Comparison of ENCODE assay signal across 1 cellular context in the genomic region with DNA sequence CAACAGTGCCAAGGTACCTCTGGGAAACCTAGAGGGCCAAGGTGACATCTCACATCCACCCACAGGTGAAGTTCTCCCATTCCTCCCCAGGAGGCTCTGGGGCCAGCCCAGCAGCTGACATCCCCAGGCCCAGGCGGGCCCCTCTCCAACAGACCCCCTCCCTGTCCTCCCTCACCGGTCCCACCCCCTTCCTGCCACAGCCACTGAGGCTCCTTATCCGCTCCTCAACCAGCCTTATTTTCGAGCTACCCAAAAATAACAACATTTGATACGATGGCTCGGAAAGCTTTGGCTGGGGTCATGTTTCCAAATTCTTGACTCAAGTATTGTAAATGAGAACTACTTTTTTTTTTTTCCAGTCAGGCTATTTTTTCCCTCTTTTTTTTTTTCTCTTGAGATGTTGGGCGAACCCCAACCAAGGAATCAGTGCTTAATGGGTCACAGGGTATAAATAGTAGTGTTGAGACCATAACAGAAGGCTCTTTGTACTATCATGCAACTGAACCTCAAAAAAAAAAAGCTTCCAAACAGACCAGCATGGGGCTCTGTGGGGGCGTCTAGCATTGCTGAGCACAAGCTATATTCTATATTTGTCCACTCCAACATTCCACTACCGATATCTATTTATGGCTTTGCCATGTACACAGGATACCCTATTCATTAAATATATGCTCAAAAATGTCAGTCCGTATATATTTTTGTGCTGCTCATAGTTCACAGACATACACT.
TF ChIP-seq lines count a peak whose summit lies in the region.

No MANE protein-coding gene starts in this region.

TF ChIP-seq in K562, 482 proteins besides CTCF, POLR2A, EP300 and RAD21 (continued from another document):
- TF ChIP-seq, protein P1, sequence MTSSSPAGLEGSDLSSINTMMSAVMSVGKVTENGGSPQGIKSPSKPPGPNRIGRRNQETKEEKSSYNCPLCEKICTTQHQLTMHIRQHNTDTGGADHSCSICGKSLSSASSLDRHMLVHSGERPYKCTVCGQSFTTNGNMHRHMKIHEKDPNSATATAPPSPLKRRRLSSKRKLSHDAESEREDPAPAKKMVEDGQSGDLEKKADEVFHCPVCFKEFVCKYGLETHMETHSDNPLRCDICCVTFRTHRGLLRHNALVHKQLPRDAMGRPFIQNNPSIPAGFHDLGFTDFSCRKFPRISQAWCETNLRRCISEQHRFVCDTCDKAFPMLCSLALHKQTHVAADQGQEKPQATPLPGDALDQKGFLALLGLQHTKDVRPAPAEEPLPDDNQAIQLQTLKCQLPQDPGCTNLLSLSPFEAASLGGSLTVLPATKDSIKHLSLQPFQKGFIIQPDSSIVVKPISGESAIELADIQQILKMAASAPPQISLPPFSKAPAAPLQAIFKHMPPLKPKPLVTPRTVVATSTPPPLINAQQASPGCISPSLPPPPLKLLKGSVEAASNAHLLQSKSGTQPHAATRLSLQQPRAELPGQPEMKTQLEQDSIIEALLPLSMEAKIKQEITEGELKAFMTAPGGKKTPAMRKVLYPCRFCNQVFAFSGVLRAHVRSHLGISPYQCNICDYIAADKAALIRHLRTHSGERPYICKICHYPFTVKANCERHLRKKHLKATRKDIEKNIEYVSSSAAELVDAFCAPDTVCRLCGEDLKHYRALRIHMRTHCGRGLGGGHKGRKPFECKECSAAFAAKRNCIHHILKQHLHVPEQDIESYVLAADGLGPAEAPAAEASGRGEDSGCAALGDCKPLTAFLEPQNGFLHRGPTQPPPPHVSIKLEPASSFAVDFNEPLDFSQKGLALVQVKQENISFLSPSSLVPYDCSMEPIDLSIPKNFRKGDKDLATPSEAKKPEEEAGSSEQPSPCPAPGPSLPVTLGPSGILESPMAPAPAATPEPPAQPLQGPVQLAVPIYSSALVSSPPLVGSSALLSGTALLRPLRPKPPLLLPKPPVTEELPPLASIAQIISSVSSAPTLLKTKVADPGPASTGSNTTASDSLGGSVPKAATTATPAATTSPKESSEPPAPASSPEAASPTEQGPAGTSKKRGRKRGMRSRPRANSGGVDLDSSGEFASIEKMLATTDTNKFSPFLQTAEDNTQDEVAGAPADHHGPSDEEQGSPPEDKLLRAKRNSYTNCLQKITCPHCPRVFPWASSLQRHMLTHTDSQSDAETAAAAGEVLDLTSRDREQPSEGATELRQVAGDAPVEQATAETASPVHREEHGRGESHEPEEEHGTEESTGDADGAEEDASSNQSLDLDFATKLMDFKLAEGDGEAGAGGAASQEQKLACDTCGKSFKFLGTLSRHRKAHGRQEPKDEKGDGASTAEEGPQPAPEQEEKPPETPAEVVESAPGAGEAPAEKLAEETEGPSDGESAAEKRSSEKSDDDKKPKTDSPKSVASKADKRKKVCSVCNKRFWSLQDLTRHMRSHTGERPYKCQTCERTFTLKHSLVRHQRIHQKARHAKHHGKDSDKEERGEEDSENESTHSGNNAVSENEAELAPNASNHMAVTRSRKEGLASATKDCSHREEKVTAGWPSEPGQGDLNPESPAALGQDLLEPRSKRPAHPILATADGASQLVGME (CRISPR knock-in tag; IDR thresholded peaks at IDR 0.05): 0 out of 2 replicates have a peak, but pooled peaks have one; percentile 15
- no peak for TF ChIP-seq NFIC (IDR thresholded peaks at IDR 0.05)
- TF ChIP-seq ZNF445 (CRISPR knock-in tag; IDR thresholded peaks at IDR 0.05; ENCODE audit: low read depth): 0 out of 2 replicates have a peak, but pooled peaks have one; percentile 42
- TF ChIP-seq ZSCAN32 (CRISPR knock-in tag; IDR thresholded peaks at IDR 0.05): no peak
- 0 out of 2 replicates have a peak, but pooled peaks have one; percentile 11 for TF ChIP-seq DMBX1 (CRISPR knock-in tag; IDR thresholded peaks at IDR 0.05; ENCODE audit: borderline replicate concordance)
- TF ChIP-seq PRPF4 (IDR thresholded peaks at IDR 0.05; ENCODE audit: insufficient read depth, low read depth, low read length, poor library complexity, severe bottlenecking): no peak
- TF ChIP-seq GATAD2A (IDR thresholded peaks at IDR 0.05): no peak
- TF ChIP-seq EGR1 (conservative IDR thresholded peaks at IDR 0.05): peak; percentile 67
- TF ChIP-seq NR2F6 (CRISPR knock-in tag; IDR thresholded peaks at IDR 0.05): no peak
- TF ChIP-seq MEF2A (IDR thresholded peaks at IDR 0.05; ENCODE audit: control insufficient read depth, low read depth, low read length): peak; percentile 62; the same call in 1 of the 2 replicates
- TF ChIP-seq, protein P2, sequence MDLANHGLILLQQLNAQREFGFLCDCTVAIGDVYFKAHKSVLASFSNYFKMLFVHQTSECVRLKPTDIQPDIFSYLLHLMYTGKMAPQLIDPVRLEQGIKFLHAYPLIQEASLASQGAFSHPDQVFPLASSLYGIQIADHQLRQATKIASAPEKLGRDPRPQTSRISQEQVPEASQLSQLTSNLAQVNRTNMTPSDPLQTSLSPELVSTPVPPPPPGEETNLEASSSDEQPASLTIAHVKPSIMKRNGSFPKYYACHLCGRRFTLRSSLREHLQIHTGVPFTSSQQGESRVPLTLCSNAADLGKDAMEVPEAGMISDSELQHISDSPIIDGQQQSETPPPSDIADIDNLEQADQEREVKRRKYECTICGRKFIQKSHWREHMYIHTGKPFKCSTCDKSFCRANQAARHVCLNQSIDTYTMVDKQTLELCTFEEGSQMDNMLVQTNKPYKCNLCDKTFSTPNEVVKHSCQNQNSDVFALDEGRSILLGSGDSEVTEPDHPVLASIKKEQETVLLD (IDR thresholded peaks at IDR 0.05): no peak
- peak in 1 of 2 experiments; percentile 2; a peak in 1 of 4 replicates for TF ChIP-seq MAZ (CRISPR knock-in tag; conservative IDR thresholded peaks at IDR 0.05 in 1 of 2, IDR thresholded peaks at IDR 0.05 in 1 of 2)
- 0 out of 2 replicates have a peak, but pooled peaks have one; percentile 65 for TF ChIP-seq ZNF668 (CRISPR knock-in tag; IDR thresholded peaks at IDR 0.05)
- TF ChIP-seq NR1H2 (CRISPR knock-in tag; IDR thresholded peaks at IDR 0.05): no peak
- TF ChIP-seq TAL1 (IDR thresholded peaks at IDR 0.05): 0 out of 2 replicates have a peak, but pooled peaks have one; percentile 6
- TF ChIP-seq, protein P3, sequence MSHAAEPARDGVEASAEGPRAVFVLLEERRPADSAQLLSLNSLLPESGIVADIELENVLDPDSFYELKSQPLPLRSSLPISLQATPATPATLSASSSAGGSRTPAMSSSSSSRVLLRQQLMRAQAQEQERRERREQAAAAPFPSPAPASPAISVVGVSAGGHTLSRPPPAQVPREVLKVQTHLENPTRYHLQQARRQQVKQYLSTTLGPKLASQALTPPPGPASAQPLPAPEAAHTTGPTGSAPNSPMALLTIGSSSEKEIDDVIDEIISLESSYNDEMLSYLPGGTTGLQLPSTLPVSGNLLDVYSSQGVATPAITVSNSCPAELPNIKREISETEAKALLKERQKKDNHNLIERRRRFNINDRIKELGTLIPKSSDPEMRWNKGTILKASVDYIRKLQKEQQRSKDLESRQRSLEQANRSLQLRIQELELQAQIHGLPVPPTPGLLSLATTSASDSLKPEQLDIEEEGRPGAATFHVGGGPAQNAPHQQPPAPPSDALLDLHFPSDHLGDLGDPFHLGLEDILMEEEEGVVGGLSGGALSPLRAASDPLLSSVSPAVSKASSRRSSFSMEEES (CRISPR knock-in tag; IDR thresholded peaks at IDR 0.05): no peak
- TF ChIP-seq TCF3 (CRISPR knock-in tag; IDR thresholded peaks at IDR 0.05): no peak
